6 cellular contexts compared by ENCODE assay signal in genomic region chr11:65613091-65613928, GRCh38. TPM values are rescaled to one million over a fixed set of nuclear protein-coding genes. Genes with fewer than 3 reads are reported as not detected.
DNase-seq lines count a peak whose midpoint lies in the region; ATAC-seq and TF ChIP-seq lines count a peak whose summit lies in the region.

No MANE protein-coding gene starts in this region.

- DNase-seq in HAP-1 (ENCODE audit: low spot score in 2 of 2) (peak in 1 of 2 experiments; percentile 36), mesothelial cell of epicardium (ENCODE audit: low spot score in 2 of 2, unreplicated experiment in 2 of 2) (no peak), NCI-H2081 treated with DMSO at 0.1 percent for 48 hours (lab: John Stamatoyannopoulos, UW) (no peak)
- DNase-seq in activated naive CD8-positive, alpha-beta T cell treated with anti-CD3 and anti-CD28 coated beads, Interleukin-2, amount 50 U/mL, for 24 hours, result peak; percentile 27

- peaks cover 17% of the 10 kb centered on the region for H3K36me3 ChIP-seq in HAP-1 (replicated peaks)

- no peaks in the 10 kb centered on the region for H3K9me3 Mint-ChIP-seq in activated naive CD8-positive, alpha-beta T cell treated with anti-CD3 and anti-CD28 coated beads, Interleukin-2, amount 50 U/mL, for 24 hours
- H3K9me3 Mint-ChIP-seq in mesothelial cell of epicardium, result no peaks in the 10 kb centered on the region

- H3K27me3 ChIP-seq in HAP-1 (ENCODE audit: low read depth), result no peaks in the 10 kb centered on the region

- peak overlapping the region; percentile 86 for H3K4me3 ChIP-seq in HAP-1

- peaks cover 29% of the 10 kb centered on the region for H3K36me3 Mint-ChIP-seq in activated naive CD8-positive, alpha-beta T cell treated with anti-CD3 and anti-CD28 coated beads, Interleukin-2, amount 50 U/mL, for 24 hours (ENCODE audit: low read depth)
- peaks cover 5% of the 10 kb centered on the region for H3K36me3 Mint-ChIP-seq in mesothelial cell of epicardium

- peaks cover 9% of the 10 kb centered on the region for H3K4me1 ChIP-seq in HAP-1

- no peak for TF ChIP-seq CTCF in mesothelial cell of epicardium (IDR thresholded peaks at IDR 0.05; ENCODE audit: unreplicated experiment)

- peaks cover 58% of the 10 kb centered on the region for H3K4me1 Mint-ChIP-seq in activated naive CD8-positive, alpha-beta T cell treated with anti-CD3 and anti-CD28 coated beads, Interleukin-2, amount 50 U/mL, for 24 hours
- H3K4me1 Mint-ChIP-seq in mesothelial cell of epicardium, result peaks cover 21% of the 10 kb centered on the region

- H3K9me3 ChIP-seq in HAP-1, result no peaks in the 10 kb centered on the region

- no peak for ATAC-seq in activated naive CD8-positive, alpha-beta T cell treated with anti-CD3 and anti-CD28 coated beads, Interleukin-2, amount 50 U/mL, for 24 hours
- ATAC-seq in GM19351 (IDR thresholded peaks at IDR 0.05; ENCODE audit: unreplicated experiment), result no peak
- no peak for ATAC-seq in GM21528 (IDR thresholded peaks at IDR 0.05; ENCODE audit: low FRiP score, unreplicated experiment)

- in situ Hi-C loops in HAP-1 (cut with MboI; ENCODE audit: low sequenced_read_pairs), result no loop called here

- peak overlapping the region; percentile 95 for H3K4me3 Mint-ChIP-seq in activated naive CD8-positive, alpha-beta T cell treated with anti-CD3 and anti-CD28 coated beads, Interleukin-2, amount 50 U/mL, for 24 hours
- peak overlapping the region; percentile 87 for H3K4me3 Mint-ChIP-seq in mesothelial cell of epicardium

- H3K27ac Mint-ChIP-seq in activated naive CD8-positive, alpha-beta T cell treated with anti-CD3 and anti-CD28 coated beads, Interleukin-2, amount 50 U/mL, for 24 hours, result peak overlapping the region; percentile 86
- H3K27ac Mint-ChIP-seq in mesothelial cell of epicardium, result peak overlapping the region; percentile 64

- H3K27me3 Mint-ChIP-seq in activated naive CD8-positive, alpha-beta T cell treated with anti-CD3 and anti-CD28 coated beads, Interleukin-2, amount 50 U/mL, for 24 hours, result peaks cover 3% of the 10 kb centered on the region
- H3K27me3 Mint-ChIP-seq in mesothelial cell of epicardium (ENCODE audit: low read depth), result no peaks in the 10 kb centered on the region

RNA-seq across cellular contexts. Expression of gene MAP3K11, which starts 0.7 kb away (rescaled TPM):
- total RNA-seq in mesothelial cell of epicardium, result 46.8 to 52.0 TPM (median 47.5 TPM) in 3 replicates

RNA-seq across cellular contexts. Expression of gene PCNX3, which starts 2.3 kb away (rescaled TPM):
- 59.0 to 61.8 TPM (median 61.3 TPM) in 3 replicates for total RNA-seq in mesothelial cell of epicardium

RNA-seq across cellular contexts. Expression of gene KCNK7, which starts 17.7 kb away (rescaled TPM):
- 0.95 to 2.4 TPM (median 1.7 TPM) in 3 replicates for total RNA-seq in mesothelial cell of epicardium

RNA-seq across cellular contexts. Expression of gene SIPA1, which starts 24.6 kb away (rescaled TPM):
- total RNA-seq in mesothelial cell of epicardium, result 37.1 to 42.9 TPM (median 37.5 TPM) in 3 replicates

RNA-seq across cellular contexts. Expression of gene EHBP1L1, which starts 37.5 kb away (rescaled TPM):
- 30.4 to 35.2 TPM (median 33.8 TPM) in 3 replicates for total RNA-seq in mesothelial cell of epicardium
